In genomic region chr16:56657555-56658430, GRCh38 we compare ENCODE assay signal across 8 cellular contexts. TPM values are rescaled to one million over a fixed set of nuclear protein-coding genes. Genes with fewer than 3 reads are reported as not detected.
A peak's percentile ranks its signal among the peaks of the same experiment; 100 is the strongest.
DNase-seq lines count a peak whose midpoint lies in the region; ATAC-seq, FAIRE-seq and TF ChIP-seq lines count a peak whose summit lies in the region.

TSS of gene MT1F (plus strand) at chr16:56657959. CDS start at chr16:56658059, 100 bp downstream.

- H3K27ac Mint-ChIP-seq in WTC11: peak within 1 kb of the TSS; percentile 74; the same call in 1 of the 2 replicates

- H3K79me2 ChIP-seq in mammary epithelial cell (ENCODE audit: insufficient read depth, low read length): no peaks in the 10 kb centered on the region

- whole genome bisulfite sequencing in mammary epithelial cell (ENCODE audit: low coverage, missing lambda C conversion rate): 4% methylated on average over 24 of the region's 48 CpGs

- POLR2A ChIA-PET in WTC11 (lab: Charles Lee): interaction anchor here (0.6 to 1.9 kb wide), 12 partner anchors 11 to 503 kb away, joined by 3 to 24 read pairs (median 4); partner anchors contain the start of genes MT1E, MT1H, MT1X and MT2A

- H3K4me3 Mint-ChIP-seq in WTC11: peak within 1 kb of the TSS; percentile 95

- peaks cover 18% of the 10 kb centered on the region for H3K4me1 ChIP-seq in mammary epithelial cell (ENCODE audit: insufficient read depth, low read length)

- H3K4me2 ChIP-seq in mammary epithelial cell (ENCODE audit: insufficient read depth, low read depth, low read length): peak within 1 kb of the TSS; percentile 95

- H3K4me3 ChIP-seq in mammary epithelial cell (replicated peaks in 1 of 3; ENCODE audit: insufficient read depth in 1 of 3, low read depth in 2 of 3, low read length in 3 of 3): peak within 1 kb of the TSS; percentile 44 to 69 (median 65)

- no peaks in the 10 kb centered on the region for H3K9me3 ChIP-seq in mammary epithelial cell (replicated peaks; ENCODE audit: insufficient read depth, low read length)

- ATAC-seq in WTC11 (peak; percentile 88), HG02938 (IDR thresholded peaks at IDR 0.05; ENCODE audit: unreplicated experiment) (no peak)

- H4K20me1 ChIP-seq in mammary epithelial cell (ENCODE audit: insufficient read depth, low read length): no peaks in the 10 kb centered on the region

- peaks cover 85% of the 10 kb centered on the region for H3K27me3 Mint-ChIP-seq in WTC11 (ENCODE audit: low read depth)

- H3K36me3 ChIP-seq in mammary epithelial cell (ENCODE audit: insufficient read depth, low read length): no peaks in the 10 kb centered on the region

- intact Hi-C loops in mammary epithelial cell (cut with micrococcal nuclease): loop anchor here (1.0 kb wide), 1 partner anchor 57 kb away; no protein-coding TSS in a partner anchor

- H3K27me3 ChIP-seq in mammary epithelial cell (ENCODE audit: insufficient read depth, low read length): no peaks in the 10 kb centered on the region

- H3K9ac ChIP-seq in mammary epithelial cell (ENCODE audit: insufficient read depth, low read length): peak within 1 kb of the TSS; percentile 56

- in situ Hi-C loops in mammary epithelial cell (cut with MboI; ENCODE audit: low sequenced_read_pairs in 2 of 2): no loop called here

- no peak for TF ChIP-seq CTCF in WTC11 (IDR thresholded peaks at IDR 0.05)
- no peak for TF ChIP-seq CTCF in mammary epithelial cell (conservative IDR thresholded peaks at IDR 0.05 in 1 of 2, IDR thresholded peaks at IDR 0.05 in 1 of 2; ENCODE audit: extremely low read depth in 1 of 2, insufficient read depth in 1 of 2, low read depth in 1 of 2, low read length in 2 of 2)

- H2AFZ ChIP-seq in mammary epithelial cell (ENCODE audit: low read depth, low read length): peak within 1 kb of the TSS; percentile 94

- peaks cover 26% of the 10 kb centered on the region for H3K4me1 Mint-ChIP-seq in WTC11

- BruUV-seq in mammary epithelial cell (replicated peaks; lab: Mats Ljungman, UMichigan): no TSS peak

- peak; percentile 4 for DNase-seq in GDM1 (lab: John Stamatoyannopoulos, UW)
- peak; percentile 41 for DNase-seq in NCI-H1105 (lab: John Stamatoyannopoulos, UW)
- peak; percentile 92 for DNase-seq in WTC11 (ENCODE audit: low spot score)
- DNase-seq in mammary epithelial cell: peak; percentile 89
- peak; percentile 89 for DNase-seq in islet precursor cell
- peak; percentile 75 for DNase-seq in stimulated activated CD4-positive, alpha-beta T cell treated with anti-CD3 and anti-CD28 coated beads, Interleukin-12 subunit alpha, Interleukin-12 subunit beta, amount 100 ng/mL, for 4 hours
- DNase-seq in urothelium cell line (ENCODE audit: low spot score): no peak

- CTCF ChIA-PET in WTC11 (lab: Charles Lee): interaction anchor here (0.6 to 1.5 kb wide), 9 partner anchors 8 to 330 kb away, joined by 3 to 24 read pairs (median 4); no protein-coding TSS in a partner anchor
- CTCF ChIA-PET in mammary epithelial cell (lab: Charles Lee; ENCODE audit: low non-redundant PET): interaction anchor here (0.7 kb wide), 1 partner anchor 49 kb away, joined by 4 read pairs; no protein-coding TSS in a partner anchor

- H3K36me3 Mint-ChIP-seq in WTC11: 0 out of 2 replicates have a peak, but pooled peaks cover 5% of the 10 kb centered on the region

- FAIRE-seq in urothelium cell line (lab: Jason Lieb, UNC): no peak

- dilution Hi-C loops in mammary epithelial cell (cut with HindIII; ENCODE audit: low sequenced_read_pairs): no loop called here

- H3K9me3 Mint-ChIP-seq in WTC11: no peaks in the 10 kb centered on the region

- peak within 1 kb of the TSS; percentile 6 for H3K27ac ChIP-seq in mammary epithelial cell (ENCODE audit: insufficient read depth, low read depth, low read length)

TF ChIP-seq in WTC11, 78 proteins besides CTCF, POLR2A, EP300 and RAD21 (continues in another document):
- TF ChIP-seq HMGXB4 (CRISPR knock-in tag; IDR thresholded peaks at IDR 0.05) (0 out of 2 replicates have a peak, but pooled peaks have one; percentile 59), HMGA2 (CRISPR knock-in tag; IDR thresholded peaks at IDR 0.05) (no peak), ZNF396 (CRISPR knock-in tag; IDR thresholded peaks at IDR 0.05; ENCODE audit: borderline replicate concordance) (no peak), SP1 (CRISPR knock-in tag; conservative IDR thresholded peaks at IDR 0.05) (peak; percentile 66), ZBTB43 (CRISPR knock-in tag; IDR thresholded peaks at IDR 0.05) (0 out of 2 replicates have a peak, but pooled peaks have one; percentile 36), MLX (CRISPR knock-in tag; IDR thresholded peaks at IDR 0.05) (no peak), ATF1 (CRISPR knock-in tag; IDR thresholded peaks at IDR 0.05) (no peak), STAT6 (CRISPR knock-in tag; conservative IDR thresholded peaks at IDR 0.05; ENCODE audit: low read depth) (no peak), ZNF423 (CRISPR knock-in tag; IDR thresholded peaks at IDR 0.05) (no peak), ZNF232 (CRISPR knock-in tag; IDR thresholded peaks at IDR 0.05) (no peak), PREB (CRISPR knock-in tag; IDR thresholded peaks at IDR 0.05; ENCODE audit: borderline replicate concordance) (no peak)

RNA-seq across cellular contexts. Expression of gene MT1F, which starts in this region (rescaled TPM):
- total RNA-seq in WTC11 (2021) (50.6 to 60.2 TPM (median 58.2 TPM) in 3 replicates), mammary epithelial cell (1 to 10 TPM; 4.2 to 8.6 TPM)
- 7.1 TPM for polyA plus RNA-seq in mammary epithelial cell
- polyA minus RNA-seq in mammary epithelial cell: not detected
